In genomic region chr22:43754176-43754575, GRCh38 we compare ENCODE assay signal across 1 cellular context.
TF ChIP-seq lines count a peak whose summit lies in the region.

No MANE protein-coding gene starts in this region.

TF ChIP-seq in neural cell, 6 proteins besides CTCF, POLR2A, EP300 and RAD21 (continued from another document):
- TF ChIP-seq REST (IDR thresholded peaks at IDR 0.05; ENCODE audit: borderline replicate concordance) (no peak), TAF1 (IDR thresholded peaks at IDR 0.05; ENCODE audit: low read depth) (no peak), SMC3 (conservative IDR thresholded peaks at IDR 0.05; ENCODE audit: poor library complexity) (no peak)
